In genomic region chr17:47253541-47254402, GRCh38 we compare ENCODE assay signal across 1 cellular context.
TF ChIP-seq lines count a peak whose summit lies in the region.

TSS of gene ITGB3 (plus strand) at chr17:47253827. CDS start at chr17:47253862, 35 bp downstream.

TF ChIP-seq in K562, 482 proteins besides CTCF, POLR2A, EP300 and RAD21 (continued from another document):
- TF ChIP-seq RNF219 (CRISPR knock-in tag; IDR thresholded peaks at IDR 0.05) (no peak), SMARCB1 (IDR thresholded peaks at IDR 0.05; ENCODE audit: insufficient read length, low read depth) (no peak), DDX20 (tag; IDR thresholded peaks at IDR 0.05; ENCODE audit: low read depth) (no peak), TAF1 (IDR thresholded peaks at IDR 0.05; ENCODE audit: control insufficient read depth, extremely low read depth, insufficient read depth, low read length, severe bottlenecking) (peak; percentile 22), KDM5B (IDR thresholded peaks at IDR 0.05; ENCODE audit: insufficient replicate concordance, low read depth, low read length) (peak; percentile 41)
